Comparison of ENCODE assay signal across 28 cellular contexts in genomic region chr6:25700841-25701240, GRCh38. TPM values are rescaled to one million over a fixed set of nuclear protein-coding genes. Genes with fewer than 3 reads are reported as not detected.
"Had no signal": no experiment of that assay in that cellular context is flagged by ENCODE, and none has a peak within 500 bp of the region (broad histone marks: within the 10 kb centered on the region; RNA-seq: fewer than 3 reads in every experiment).

No MANE protein-coding gene starts in this region.

- H3K36me3 ChIP-seq: cardiac muscle cell, heart left ventricle, right lobe of liver, thoracic aorta had no signal

- ATAC-seq: activated T-helper 17 cell treated with anti-CD3 and anti-CD28 coated beads, Interleukin-2, amount 50 U/mL, for 72 hours; body of pancreas; heart left ventricle; natural killer cell treated with Interleukin-12 subunit alpha and Interleukin-12 subunit beta and Interleukin-15 and Interleukin-18, amount 100 ng/mL, for 72 hours; right lobe of liver; WTC11 had no signal

- H3K27me3 ChIP-seq: body of pancreas, right lobe of liver had no signal

- DNase-seq: activated CD4-positive, alpha-beta memory T cell treated with anti-CD3 and anti-CD28 coated beads, Interleukin-2, amount 10 ng/mL, durations not matched to agents 7 days and 5 days; activated CD4-positive, alpha-beta T cell treated with anti-CD3 and anti-CD28 coated beads for 1 hour; activated CD4-positive, alpha-beta T cell treated with anti-CD3 and anti-CD28 coated beads, Interleukin-2, amount 10 ng/mL, durations not matched to agents 7 days and 5 days; activated CD8-positive, alpha-beta memory T cell treated with anti-CD3 and anti-CD28 coated beads, Interleukin-2, amount 50 U/mL, for 48 hours; activated T-cell treated with anti-CD3 and anti-CD28 coated beads, Interleukin-2, amount 50 U/mL, for 24 hours; body of pancreas; foreskin fibroblast; heart left ventricle; right lobe of liver; stimulated activated CD4-positive, alpha-beta T cell treated with anti-CD3 and anti-CD28 coated beads, Interleukin-12 subunit alpha, Interleukin-12 subunit beta, amount 100 ng/mL, for 4 hours; stimulated activated CD4-positive, alpha-beta T cell treated with anti-CD3 and anti-CD28 coated beads, Interleukin-4, amount 100 ng/mL, for 1 hour; T-helper 2 cell; trophoblast cell had no signal

- H3K9me3 ChIP-seq: body of pancreas, heart left ventricle, right lobe of liver, thoracic aorta had no signal

- H3K27ac ChIP-seq: body of pancreas, cardiac muscle cell, heart left ventricle, right lobe of liver, thoracic aorta had no signal

- H3K4me3 ChIP-seq: body of pancreas, cardiac muscle cell, heart left ventricle, right lobe of liver, thoracic aorta had no signal

- H3K4me1 ChIP-seq: heart left ventricle, right lobe of liver had no signal

RNA-seq across cellular contexts. Expression of gene SCGN, which starts 48.8 kb away (rescaled TPM):
- total RNA-seq: activated CD4-positive, alpha-beta memory T cell treated with anti-CD3 and anti-CD28 coated beads, Interleukin-2, amount 10 ng/mL, durations not matched to agents 7 days and 5 days; activated CD4-positive, alpha-beta T cell treated with anti-CD3 and anti-CD28 coated beads, Interleukin-2, amount 10 ng/mL, durations not matched to agents 7 days and 5 days; activated T-helper 17 cell treated with anti-CD3 and anti-CD28 coated beads, Interleukin-2, amount 50 U/mL, for 72 hours; cardiac muscle cell; chondrocyte; endothelial cell of umbilical vein; kidney epithelial cell; lower leg skin; mononuclear cell; natural killer cell treated with Interleukin-12 subunit alpha and Interleukin-12 subunit beta and Interleukin-15 and Interleukin-18, amount 100 ng/mL, for 72 hours; posterior vena cava; WTC11 had no signal
- polyA plus RNA-seq: cardiac muscle cell, endothelial cell of umbilical vein had no signal

RNA-seq across cellular contexts. Expression of gene SLC17A4, which starts 53.7 kb away (rescaled TPM):
- total RNA-seq: activated CD4-positive, alpha-beta memory T cell treated with anti-CD3 and anti-CD28 coated beads, Interleukin-2, amount 10 ng/mL, durations not matched to agents 7 days and 5 days; activated CD4-positive, alpha-beta T cell treated with anti-CD3 and anti-CD28 coated beads, Interleukin-2, amount 10 ng/mL, durations not matched to agents 7 days and 5 days; activated T-helper 17 cell treated with anti-CD3 and anti-CD28 coated beads, Interleukin-2, amount 50 U/mL, for 72 hours; cardiac muscle cell; chondrocyte; endothelial cell of umbilical vein; heart left ventricle; kidney epithelial cell; lower leg skin; mononuclear cell; natural killer cell treated with Interleukin-12 subunit alpha and Interleukin-12 subunit beta and Interleukin-15 and Interleukin-18, amount 100 ng/mL, for 72 hours; omental fat pad; posterior vena cava; skeletal muscle tissue; subcutaneous adipose tissue; thoracic aorta; WTC11 had no signal
- polyA plus RNA-seq: cardiac muscle cell, endothelial cell of umbilical vein, esophagus had no signal
